In the genomic region with DNA sequence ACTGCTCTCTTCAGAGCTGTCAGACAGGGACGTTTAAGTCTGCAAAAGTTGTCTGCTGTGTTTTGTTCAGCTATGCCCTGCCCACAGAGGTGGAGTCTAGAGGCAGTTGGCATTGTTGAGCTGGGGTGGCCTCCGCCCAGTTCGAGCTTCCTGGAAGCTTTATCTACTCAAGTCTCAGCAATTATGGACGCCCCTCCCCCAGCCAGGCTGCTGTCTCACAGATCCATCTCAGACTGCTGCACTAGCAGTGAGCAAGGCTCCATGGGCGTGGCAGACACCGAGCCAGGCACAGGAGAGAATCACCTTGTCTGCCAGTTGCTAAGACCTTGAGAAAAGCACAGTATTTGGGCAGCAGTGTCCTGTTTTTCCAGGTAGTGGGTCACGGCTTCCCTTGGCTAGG, we compare ENCODE assay signal across 19 cellular contexts.
DNase-seq lines count a peak whose midpoint lies in the region; ATAC-seq and TF ChIP-seq lines count a peak whose summit lies in the region.
"Had no signal": no experiment of that assay in that cellular context is flagged by ENCODE, and none has a peak within 500 bp of the region (broad histone marks: within the 10 kb centered on the region; RNA-seq: fewer than 3 reads in every experiment).

No MANE protein-coding gene starts in this region.

- TF ChIP-seq CTCF in LNCaP clone FGC (IDR thresholded peaks at IDR 0.05; ENCODE audit: control insufficient read depth, extremely low read depth, insufficient read depth) = no peak
- no peak for TF ChIP-seq CTCF in VCaP (conservative IDR thresholded peaks at IDR 0.05)
- TF ChIP-seq CTCF in mucosa of descending colon (IDR thresholded peaks at IDR 0.05) = no peak

- H3K4me3 ChIP-seq in LNCaP clone FGC (ENCODE audit: low read depth, low read length) (no peak overlapping the region), mucosa of descending colon (no peak overlapping the region)
- H3K4me3 ChIP-seq: thoracic aorta had no signal

- H3K9me3 ChIP-seq in mucosa of descending colon = peaks cover 3% of the 10 kb centered on the region
- H3K9me3 ChIP-seq: thoracic aorta had no signal

- no peaks in the 10 kb centered on the region for H3K36me3 ChIP-seq in mucosa of descending colon (ENCODE audit: low read depth)
- H3K36me3 ChIP-seq: thoracic aorta had no signal

- peak; percentile 47 for DNase-seq in DMS153 (lab: John Stamatoyannopoulos, UW)
- no peak for DNase-seq in DMS153 treated with DMSO at 0.1 percent for 48 hours (lab: John Stamatoyannopoulos, UW; ENCODE audit: unreplicated experiment)
- DNase-seq in LNCaP clone FGC (ENCODE audit: low read depth) = peak; percentile 19
- DNase-seq in mucosa of descending colon = peak; percentile 80 to 91 (median 82)
- no peak for DNase-seq in hypothalamus (lab: John Stamatoyannopoulos, UW)
- no peak for DNase-seq in NAMALWA (ENCODE audit: low spot score)
- DNase-seq in SW 1271 (lab: John Stamatoyannopoulos, UW) = no peak
- DNase-seq: activated CD4-positive, alpha-beta T cell treated with anti-CD3 and anti-CD28 coated beads for 1 hour; activated naive CD8-positive, alpha-beta T cell treated with anti-CD3 and anti-CD28 coated beads for 36 hours; endodermal cell; left cardiac atrium; nucleus accumbens; SHP77; stimulated activated CD4-positive, alpha-beta T cell treated with anti-CD3 and anti-CD28 coated beads, Interleukin-15, amount 100 ng/mL, for 24 hours; T-helper 17 cell had no signal

- ATAC-seq in mucosa of descending colon = peak; percentile 93
- ATAC-seq: left cardiac atrium; stimulated activated effector memory CD8-positive, alpha-beta T cell treated with anti-CD3 and anti-CD28 coated beads, Interleukin-12 subunit alpha, Interleukin-12 subunit beta, amount 100 ng/mL, for 72 hours; T-helper 17 cell had no signal

- intact Hi-C loops in mucosa of descending colon (cut with DNase I, micrococcal nuclease) = no loop called here

- peak overlapping the region; percentile 64 for H3K27ac ChIP-seq in VCaP
- H3K27ac ChIP-seq: 22Rv1, thoracic aorta had no signal

- H3K4me1 ChIP-seq in mucosa of descending colon (ENCODE audit: low read depth) = no peaks in the 10 kb centered on the region

Comparison
In these comparisons a context has a peak if more than half of its experiments do, and no peak if none do; other contexts are left out.
1. DNase-seq: peak in DMS153 (single experiment), LNCaP clone FGC (single experiment) and mucosa of descending colon (3 of 3); none in DMS153 treated with DMSO at 0.1 percent for 48 hours (single experiment), hypothalamus (0 of 51), NAMALWA (single experiment) and SW 1271 (0 of 2).